Comparison of ENCODE assay signal across 7 cellular contexts in genomic region chr12:71014180-71014785, GRCh38.
DNase-seq lines count a peak whose midpoint lies in the region; ATAC-seq and TF ChIP-seq lines count a peak whose summit lies in the region.

No MANE protein-coding gene starts in this region.

- H3K4me3 ChIP-seq in IMR-90 (ENCODE audit: insufficient read depth, low read depth, low read length) (no peak overlapping the region), heart left ventricle (no peak overlapping the region), thoracic aorta (no peak overlapping the region)

- H3K56ac ChIP-seq in IMR-90 (ENCODE audit: extremely low read depth, insufficient read depth, low read length), result no peak overlapping the region

- H3K4me1 ChIP-seq in IMR-90 (ENCODE audit: control insufficient read depth, insufficient read depth, low read length) (no peaks in the 10 kb centered on the region), heart left ventricle (no peaks in the 10 kb centered on the region), thoracic aorta (ENCODE audit: control insufficient read depth in 1 of 2, low read depth in 2 of 2) (peaks cover 6 to 23% of the 10 kb centered on the region in 2 donors)

- no peak overlapping the region for H3K18ac ChIP-seq in IMR-90 (ENCODE audit: low read depth, low read length)

- H3K79me1 ChIP-seq in IMR-90 (ENCODE audit: low read depth in 1 of 2, low read length in 2 of 2), result no peaks in the 10 kb centered on the region

- no peaks in the 10 kb centered on the region for H3K9me1 ChIP-seq in IMR-90 (ENCODE audit: insufficient read depth, low read length)

- no TSS peak for BruUV-seq in IMR-90 (replicated peaks; lab: Mats Ljungman, UMichigan)

- dilution Hi-C loops in IMR-90 (cut with HindIII; ENCODE audit: low sequenced_read_pairs, unreplicated experiment), result no loop called here

- H3K4me2 ChIP-seq in IMR-90 (ENCODE audit: low read depth, low read length), result no peak overlapping the region

- H3K14ac ChIP-seq in IMR-90 (replicated peaks; ENCODE audit: low read depth, low read length), result no peak overlapping the region

- H3K27me3 ChIP-seq in IMR-90 (ENCODE audit: control insufficient read depth, insufficient read depth, low read length) (no peaks in the 10 kb centered on the region), heart left ventricle (no peaks in the 10 kb centered on the region), thoracic aorta (replicated peaks; ENCODE audit: insufficient read depth) (no peaks in the 10 kb centered on the region)

- peak; percentile 21 for DNase-seq in IMR-90
- peak; percentile 74 for DNase-seq in SK-N-DZ (ENCODE audit: low spot score)
- no peak for DNase-seq in heart left ventricle
- DNase-seq in thoracic aorta (ENCODE audit: low spot score), result no peak

- no peak overlapping the region for H2BK5ac ChIP-seq in IMR-90 (ENCODE audit: low read depth, low read length, poor library complexity, severe bottlenecking)

- no peaks in the 10 kb centered on the region for H4K20me1 ChIP-seq in IMR-90 (ENCODE audit: insufficient read depth, low read length)

- in situ Hi-C loops in IMR-90 (cut with MboI; ENCODE audit: low sequenced_read_pairs), result no loop called here

- no peak overlapping the region for H2BK15ac ChIP-seq in IMR-90 (ENCODE audit: low read depth, low read length)

- no peak overlapping the region for H2AK9ac ChIP-seq in IMR-90 (replicated peaks; ENCODE audit: low read depth, low read length, poor library complexity)

- H3K23ac ChIP-seq in IMR-90 (ENCODE audit: low read depth, low read length), result no peak overlapping the region

- no peak overlapping the region for H3K9ac ChIP-seq in IMR-90 (ENCODE audit: low read depth, low read length)

- no peak overlapping the region for H3K4ac ChIP-seq in IMR-90 (ENCODE audit: low read depth, low read length)

- ATAC-seq in IMR-90 (ENCODE audit: low read depth) (peak; percentile 51; the same call in 1 of the 2 replicates), heart left ventricle (peak in 2 of 4 donors; percentile 41 to 42), thoracic aorta (ENCODE audit: insufficient number of reproducible peaks, low FRiP score, low read depth) (no peak), GM18867 (IDR thresholded peaks at IDR 0.05; ENCODE audit: unreplicated experiment) (no peak), HG03135 (IDR thresholded peaks at IDR 0.05; ENCODE audit: unreplicated experiment) (no peak), HG03520 (IDR thresholded peaks at IDR 0.05; ENCODE audit: unreplicated experiment) (no peak)

- H3K36me3 ChIP-seq in IMR-90 (ENCODE audit: control insufficient read depth, insufficient read depth, low read length) (no peaks in the 10 kb centered on the region), heart left ventricle (no peaks in the 10 kb centered on the region), thoracic aorta (no peaks in the 10 kb centered on the region)

- intact Hi-C loops in IMR-90 (cut with micrococcal nuclease), result loop anchor here (1.0 to 10.0 kb wide), 2 partner anchors 281 to 419 kb away; no protein-coding TSS in a partner anchor
- intact Hi-C loops in heart left ventricle (cut with DNase I), result loop anchor here in 7 of 10 donors (5.0 to 10.0 kb wide), 3 partner anchors 277 to 282 kb away; no protein-coding TSS in a partner anchor

- peak; percentile 42 for TF ChIP-seq RAD21 in IMR-90 (IDR thresholded peaks at IDR 0.05; ENCODE audit: low read length)

- no peak overlapping the region for H2AK5ac ChIP-seq in IMR-90 (ENCODE audit: low read depth, low read length)

- WGBS in IMR-90 (ENCODE audit: extremely low coverage in 2 of 2, insufficient read length in 1 of 2), 2 experiments, result no CpG with 5 or more reads among the region's 2 CpGs
- 10 to 13% (median 12%) methylated on average over 2 of the region's 2 CpGs for WGBS in heart left ventricle, 4 donors

- H4K5ac ChIP-seq in IMR-90 (ENCODE audit: low read depth, low read length), result no peak overlapping the region

- H2BK120ac ChIP-seq in IMR-90 (ENCODE audit: low read depth, low read length), result no peak overlapping the region

- no peak overlapping the region for H4K91ac ChIP-seq in IMR-90 (ENCODE audit: insufficient read depth, low read depth, low read length)

- no peak overlapping the region for H2AFZ ChIP-seq in IMR-90 (replicated peaks; ENCODE audit: low read length, poor library complexity)

- CTCF ChIA-PET in IMR-90 (lab: Yijun Ruan, JAX), result no interaction called here

- H4K8ac ChIP-seq in IMR-90 (ENCODE audit: low read depth in 2 of 2, low read length in 2 of 2), result no peak overlapping the region

- TF ChIP-seq CTCF in IMR-90 (conservative IDR thresholded peaks at IDR 0.05; ENCODE audit: low read depth, low read length) (peak; percentile 40; the same call in 1 of the 2 replicates), heart left ventricle (IDR thresholded peaks at IDR 0.05) (peak in 9 of 12 donors; percentile 8 to 49 (median 35)), thoracic aorta (IDR thresholded peaks at IDR 0.05) (peak; percentile 70)

- no peak overlapping the region for H2BK20ac ChIP-seq in IMR-90 (ENCODE audit: low read depth, low read length)

- H3K9me3 ChIP-seq in IMR-90 (ENCODE audit: control insufficient read depth, insufficient read depth, low read length) (peaks cover 5% of the 10 kb centered on the region), heart left ventricle (peaks cover 0 to 7% (median 0%) of the 10 kb centered on the region in 12 donors), thoracic aorta (no peaks in the 10 kb centered on the region)

- POLR2A ChIA-PET in IMR-90 (lab: Charles Lee; ENCODE audit: unreplicated experiment), result interaction anchor here (0.6 kb wide), 1 partner anchor 738 kb away, joined by 3 read pairs; no protein-coding TSS in a partner anchor

- TF ChIP-seq POLR2A in IMR-90 (IDR thresholded peaks at IDR 0.05; ENCODE audit: low read depth, low read length), result no peak
- no peak for TF ChIP-seq POLR2A in heart left ventricle (IDR thresholded peaks at IDR 0.05)

- no peak overlapping the region for H3K27ac ChIP-seq in IMR-90 (ENCODE audit: insufficient read depth, low read length)
- no peak overlapping the region for H3K27ac ChIP-seq in heart left ventricle
- no peak overlapping the region for H3K27ac ChIP-seq in thoracic aorta

TF ChIP-seq in IMR-90, 13 proteins besides CTCF, POLR2A, EP300 and RAD21:
- TF ChIP-seq SMC3 (IDR thresholded peaks at IDR 0.05; ENCODE audit: low read depth, low read length), result peak; percentile 22; the same call in 1 of the 2 replicates
- no peak for TF ChIP-seq MXI1 (IDR thresholded peaks at IDR 0.05; ENCODE audit: borderline replicate concordance, low read depth, low read length)
- TF ChIP-seq MAFK (IDR thresholded peaks at IDR 0.05; ENCODE audit: low read depth, low read length), result no peak
- TF ChIP-seq RFX5 (IDR thresholded peaks at IDR 0.05; ENCODE audit: low read depth, low read length), result no peak
- TF ChIP-seq CHD1 (IDR thresholded peaks at IDR 0.05; ENCODE audit: low read depth, low read length), result no peak
- TF ChIP-seq RCOR1 (IDR thresholded peaks at IDR 0.05; ENCODE audit: insufficient replicate concordance, low read length), result no peak

Comparison
In these comparisons a context has a peak if more than half of its experiments do, and no peak if none do; other contexts are left out.
1. DNase-seq: peak in IMR-90 (single experiment) and SK-N-DZ (single experiment); none in heart left ventricle (0 of 5) and thoracic aorta (single experiment).
2. Peak in every context shown above with its lines, with median percentiles within 50 percentile points of each other: CTCF ChIP-seq.